Comparison of ENCODE assay signal across 8 cellular contexts in the genomic region with DNA sequence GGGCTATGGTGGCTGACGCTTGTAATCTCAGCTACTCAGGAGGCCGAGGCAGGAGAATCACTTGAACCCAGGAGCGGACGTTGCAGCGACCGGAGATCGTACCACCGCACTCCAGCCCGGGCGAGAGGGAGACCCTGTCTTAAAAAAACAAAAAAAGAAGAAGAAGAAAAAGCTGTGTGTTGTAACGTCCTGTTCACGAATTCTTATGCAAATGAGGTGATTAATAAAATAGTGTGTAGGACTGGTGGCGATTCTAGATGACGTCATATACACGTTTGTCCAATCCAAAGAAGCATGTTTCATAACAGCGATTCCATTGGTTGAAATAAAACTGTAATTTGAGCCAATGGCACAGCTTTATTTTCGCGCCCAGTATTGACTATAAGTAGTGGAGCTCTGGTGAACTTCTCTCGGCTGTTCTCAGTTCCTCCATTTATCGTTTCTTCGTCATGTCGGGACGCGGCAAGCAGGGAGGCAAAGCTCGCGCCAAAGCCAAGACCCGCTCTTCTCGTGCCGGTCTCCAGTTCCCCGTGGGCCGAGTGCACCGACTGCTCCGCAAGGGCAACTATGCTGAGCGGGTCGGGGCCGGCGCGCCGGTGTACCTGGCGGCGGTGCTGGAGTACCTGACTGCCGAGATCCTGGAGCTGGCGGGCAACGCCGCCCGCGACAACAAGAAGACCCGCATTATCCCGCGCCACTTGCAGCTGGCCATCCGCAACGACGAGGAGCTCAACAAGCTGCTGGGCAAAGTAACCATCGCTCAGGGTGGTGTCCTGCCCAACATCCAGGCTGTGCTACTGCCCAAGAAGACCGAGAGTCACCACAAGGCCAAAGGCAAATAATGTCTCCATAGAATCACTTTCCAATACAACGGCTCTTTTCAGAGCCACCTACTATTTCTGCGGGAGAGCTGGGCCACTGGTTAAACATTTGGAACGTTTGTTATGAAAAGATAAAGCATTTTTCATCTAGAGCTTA. TPM values are rescaled to one million over a fixed set of nuclear protein-coding genes. Genes with fewer than 3 reads are reported as not detected.
DNase-seq lines count a peak whose midpoint lies in the region; ATAC-seq and TF ChIP-seq lines count a peak whose summit lies in the region.

No MANE protein-coding gene starts in this region.

- TF ChIP-seq POLR2A in GM19193 (IDR thresholded peaks at IDR 0.05; ENCODE audit: extremely low read depth, insufficient read depth, insufficient read length) = peak; percentile 98

- no peak for TF ChIP-seq CTCF in BE2C (IDR thresholded peaks at IDR 0.05; ENCODE audit: low read depth, low read length)

- H3K4me1 ChIP-seq in BE2C = no peaks in the 10 kb centered on the region

- H3K4me3 ChIP-seq in BE2C (ENCODE audit: low read depth, low read length) = peak overlapping the region; percentile 86

- peak; percentile 77 for DNase-seq in BE2C
- DNase-seq in NCI-H345 treated with DMSO at 0.1 percent for 48 hours (lab: John Stamatoyannopoulos, UW; ENCODE audit: unreplicated experiment) = peak; percentile 97
- DNase-seq in activated CD4-positive, alpha-beta T cell treated with anti-CD3 and anti-CD28 coated beads for 1 hour = peak; percentile 49
- peak; percentile 98 for DNase-seq in dedifferentiated amniotic fluid mesenchymal stem cell (ENCODE audit: extremely low spot score)
- peak; percentile 98 for DNase-seq in left kidney (ENCODE audit: low read depth, low spot score)
- DNase-seq in stimulated activated CD4-positive, alpha-beta T cell treated with anti-CD3 and anti-CD28 coated beads, Interleukin-2, amount 100 ng/mL, for 48 hours = peak; percentile 65 to 73

- H3K9me3 ChIP-seq in BE2C = no peaks in the 10 kb centered on the region

- peak; percentile 73 for ATAC-seq in HG03378 (IDR thresholded peaks at IDR 0.05; ENCODE audit: unreplicated experiment)

- no peaks in the 10 kb centered on the region for H3K36me3 ChIP-seq in BE2C

- H3K27me3 ChIP-seq in BE2C = no peaks in the 10 kb centered on the region

RNA-seq across cellular contexts. Expression of gene OR2B2, which starts 47.0 kb away (rescaled TPM):
- not detected for polyA plus RNA-seq in BE2C (2012; ENCODE audit: insufficient read depth, insufficient read length, low read depth)

Comparison
In these comparisons a context has a peak if more than half of its experiments do, and no peak if none do; other contexts are left out.
1. Peak in every context shown above with its lines: DNase-seq, ATAC-seq and H3K4me3 ChIP-seq.